Comparison of ENCODE assay signal across 2 cellular contexts in the genomic region with DNA sequence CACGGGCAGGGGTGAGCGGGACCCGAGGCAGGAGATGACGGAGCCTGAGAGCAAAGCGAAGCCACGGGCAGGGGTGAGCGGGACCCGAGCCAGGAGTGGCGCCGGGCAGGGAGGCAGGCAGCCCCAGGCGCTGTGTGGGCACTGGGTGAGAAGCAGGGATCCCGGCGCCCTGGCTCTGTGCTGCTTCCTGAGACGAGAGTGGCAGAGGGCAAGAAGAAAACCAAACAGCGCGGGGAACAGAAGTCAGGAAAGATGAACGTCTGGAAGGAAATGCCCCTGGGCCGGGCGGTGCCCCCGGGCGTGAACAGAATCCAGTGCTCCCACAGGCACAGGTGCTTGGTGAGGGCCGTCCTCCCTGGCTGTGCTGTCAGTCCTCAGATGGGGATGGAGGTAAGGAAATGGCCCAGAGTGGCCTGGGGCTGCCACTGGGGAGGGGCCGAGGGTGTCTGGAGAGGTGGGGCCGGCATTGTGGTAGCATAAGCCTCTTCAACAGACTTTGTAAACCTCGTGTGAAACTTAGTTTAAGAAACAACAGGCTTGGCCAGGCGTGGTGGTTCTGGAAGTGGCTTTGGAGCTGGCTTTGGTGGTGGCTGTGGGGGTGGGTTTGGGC.
A peak's percentile ranks its signal among the peaks of the same experiment; 100 is the strongest.
TF ChIP-seq lines count a peak whose summit lies in the region.

No MANE protein-coding gene starts in this region.

TF ChIP-seq in HEK293, 187 proteins besides CTCF, POLR2A, EP300 and RAD21:
- TF ChIP-seq, protein P1, sequence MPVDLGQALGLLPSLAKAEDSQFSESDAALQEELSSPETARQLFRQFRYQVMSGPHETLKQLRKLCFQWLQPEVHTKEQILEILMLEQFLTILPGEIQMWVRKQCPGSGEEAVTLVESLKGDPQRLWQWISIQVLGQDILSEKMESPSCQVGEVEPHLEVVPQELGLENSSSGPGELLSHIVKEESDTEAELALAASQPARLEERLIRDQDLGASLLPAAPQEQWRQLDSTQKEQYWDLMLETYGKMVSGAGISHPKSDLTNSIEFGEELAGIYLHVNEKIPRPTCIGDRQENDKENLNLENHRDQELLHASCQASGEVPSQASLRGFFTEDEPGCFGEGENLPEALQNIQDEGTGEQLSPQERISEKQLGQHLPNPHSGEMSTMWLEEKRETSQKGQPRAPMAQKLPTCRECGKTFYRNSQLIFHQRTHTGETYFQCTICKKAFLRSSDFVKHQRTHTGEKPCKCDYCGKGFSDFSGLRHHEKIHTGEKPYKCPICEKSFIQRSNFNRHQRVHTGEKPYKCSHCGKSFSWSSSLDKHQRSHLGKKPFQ (tag by site-specific recombination; IDR thresholded peaks at IDR 0.05): no peak
- TF ChIP-seq KLF1 (tag by site-specific recombination; IDR thresholded peaks at IDR 0.05) (peak; percentile 46; the same call in 1 of the 2 replicates), ZNF335 (tag by site-specific recombination; conservative IDR thresholded peaks at IDR 0.05) (no peak), ZNF776 (tag by site-specific recombination; IDR thresholded peaks at IDR 0.05; ENCODE audit: borderline replicate concordance) (no peak), ZNF211 (tag by site-specific recombination; IDR thresholded peaks at IDR 0.05; ENCODE audit: low read depth) (no peak), ZNF274 (IDR thresholded peaks at IDR 0.05; ENCODE audit: low read length) (no peak), ZNF274 (tag by site-specific recombination; IDR thresholded peaks at IDR 0.05; ENCODE audit: borderline replicate concordance) (no peak), ZNF341 (tag by site-specific recombination; IDR thresholded peaks at IDR 0.05; ENCODE audit: low read depth) (no peak)
TF ChIP-seq in HEK293: peak in this region for 1.

TF ChIP-seq in K562, 482 proteins besides CTCF, POLR2A, EP300 and RAD21:
- TF ChIP-seq ZNF212 (CRISPR knock-in tag; IDR thresholded peaks at IDR 0.05): no peak
- no peak for TF ChIP-seq FOXK2 (conservative IDR thresholded peaks at IDR 0.05 in 1 of 2, IDR thresholded peaks at IDR 0.05 in 1 of 2; ENCODE audit: low read depth in 2 of 2)
- peak; percentile 19; the same call in 1 of the 2 replicates for TF ChIP-seq POLR2G (IDR thresholded peaks at IDR 0.05; ENCODE audit: low read depth, low read length)
